In the genomic region with DNA sequence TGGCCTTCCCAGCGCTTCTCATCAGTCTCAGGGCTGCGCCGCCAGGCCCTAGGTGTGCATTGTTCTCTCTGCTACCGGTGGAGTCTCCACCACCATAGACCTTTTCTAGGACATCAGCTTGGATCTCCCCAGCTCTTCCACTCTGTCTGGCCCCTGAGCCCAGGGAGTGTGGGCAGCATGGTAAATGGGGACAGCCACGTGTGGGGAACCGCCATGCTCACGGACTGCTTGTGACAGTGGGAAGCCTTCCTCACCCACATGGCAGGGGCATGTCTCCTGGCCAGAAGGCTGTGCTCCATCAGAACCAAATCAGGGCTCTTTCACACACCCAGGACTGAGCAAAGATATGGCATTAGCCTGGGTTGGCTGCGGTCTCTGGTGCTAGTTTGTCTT, we compare ENCODE assay signal across 13 cellular contexts. TPM values are rescaled to one million over a fixed set of nuclear protein-coding genes. Genes with fewer than 3 reads are reported as not detected.
"Had no signal": no experiment of that assay in that cellular context is flagged by ENCODE, and none has a peak within 500 bp of the region (broad histone marks: within the 10 kb centered on the region; RNA-seq: fewer than 3 reads in every experiment).

No MANE protein-coding gene starts in this region.

- H3K4me1 ChIP-seq: esophagus squamous epithelium, SJCRH30, suprapubic skin, uterus had no signal

- H3K27me3 ChIP-seq: suprapubic skin, uterus had no signal

- H3K4me3 Mint-ChIP-seq: activated naive CD8-positive, alpha-beta T cell; neural crest cell; T-helper 2 cell treated with Interferon-gamma antibody and Interleukin-4, amounts not matched to agents 5 μg/mL and 100 μg/mL, for 36 hours had no signal

- H3K27ac Mint-ChIP-seq: activated naive CD8-positive, alpha-beta T cell; T-helper 2 cell treated with Interferon-gamma antibody and Interleukin-4, amounts not matched to agents 5 μg/mL and 100 μg/mL, for 36 hours had no signal

- DNase-seq: activated T-cell treated with anti-CD3 and anti-CD28 coated beads for 4 hours; esophagus squamous epithelium; foreskin fibroblast; SJCRH30; stimulated activated CD4-positive, alpha-beta T cell treated with anti-CD3 and anti-CD28 coated beads, Interleukin-1b, Interleukin-23, amount 100 ng/mL, for 48 hours; stimulated activated naive CD4-positive, alpha-beta T cell treated with Interleukin-2 at 50 U/mL for 16 hours; uterus had no signal

- H3K9me3 Mint-ChIP-seq: neural crest cell; T-helper 2 cell treated with Interferon-gamma antibody and Interleukin-4, amounts not matched to agents 5 μg/mL and 100 μg/mL, for 36 hours had no signal

- H3K9me3 ChIP-seq: esophagus squamous epithelium, SJCRH30, suprapubic skin, uterus had no signal

- H3K27ac ChIP-seq: esophagus squamous epithelium, SJCRH30, suprapubic skin, uterus had no signal

- H3K4me3 ChIP-seq: esophagus squamous epithelium, SJCRH30, suprapubic skin, uterus had no signal

- ATAC-seq: right cardiac atrium had no signal

- H3K36me3 ChIP-seq: esophagus squamous epithelium, SJCRH30, suprapubic skin, uterus had no signal

- H3K4me1 Mint-ChIP-seq: neural crest cell had no signal

- H3K36me3 Mint-ChIP-seq: activated naive CD8-positive, alpha-beta T cell had no signal

RNA-seq across cellular contexts. Expression of gene TNFRSF13B, which starts 51.3 kb away (rescaled TPM):
- total RNA-seq: cerebellum, esophagus squamous epithelium, neural crest cell, right cardiac atrium, SJCRH30, uterus had no signal
- polyA plus RNA-seq: right cardiac atrium had no signal
